30 cellular contexts compared by ENCODE assay signal in the genomic region with DNA sequence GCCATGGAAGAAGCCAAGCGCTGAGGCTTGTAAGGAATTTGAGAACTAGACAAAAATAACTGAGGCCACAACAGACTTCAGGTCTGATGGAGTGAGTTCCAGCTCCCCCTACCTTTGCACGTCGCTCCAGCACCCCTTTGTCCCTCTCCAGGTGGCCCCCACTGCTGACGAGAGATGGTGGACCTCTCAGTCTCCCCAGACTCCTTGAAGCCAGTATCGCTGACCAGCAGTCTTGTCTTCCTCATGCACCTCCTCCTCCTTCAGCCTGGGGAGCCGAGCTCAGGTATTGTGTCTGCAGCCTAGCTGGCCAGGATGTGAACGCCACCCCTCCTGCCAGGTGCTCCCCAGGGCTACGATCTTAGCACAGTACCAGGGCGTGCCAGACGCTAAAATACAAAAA. TPM values are rescaled to one million over a fixed set of nuclear protein-coding genes. Genes with fewer than 3 reads are reported as not detected.
DNase-seq lines count a peak whose midpoint lies in the region; ATAC-seq and TF ChIP-seq lines count a peak whose summit lies in the region.
"Had no signal": no experiment of that assay in that cellular context is flagged by ENCODE, and none has a peak within 500 bp of the region (broad histone marks: within the 10 kb centered on the region; RNA-seq: fewer than 3 reads in every experiment).

No MANE protein-coding gene starts in this region.

- CTCF ChIA-PET in OCI-LY7 (lab: Charles Lee; ENCODE audit: unreplicated experiment), result interaction anchor here (0.7 kb wide), 1 partner anchor 114 kb away, joined by 3 read pairs; no protein-coding TSS in a partner anchor

- no peaks in the 10 kb centered on the region for H4K20me1 ChIP-seq in OCI-LY7 (ENCODE audit: insufficient read depth, low read length)

- H3K36me3 ChIP-seq in heart left ventricle (peaks cover 0 to 24% (median 0%) of the 10 kb centered on the region in 9 donors), OCI-LY7 (ENCODE audit: insufficient read depth, low read length) (no peaks in the 10 kb centered on the region)
- H3K36me3 ChIP-seq: SJSA1, transverse colon, WERI-Rb-1 had no signal

- 46 to 53% (median 52%) methylated on average over 10 of the region's 10 CpGs for WGBS in heart left ventricle, 4 donors

- H3K36me3 Mint-ChIP-seq in memory B cell, result no peaks in the 10 kb centered on the region
- H3K36me3 Mint-ChIP-seq: IgD-negative memory B cell, natural killer cell had no signal

- peak overlapping the region in 6 of 12 donors; percentile 10 to 41 (median 22) for H3K4me3 ChIP-seq in heart left ventricle
- peak overlapping the region; percentile 64 for H3K4me3 ChIP-seq in OCI-LY7 (ENCODE audit: low read depth, low read length, poor library complexity, severe bottlenecking)
- H3K4me3 ChIP-seq: SJSA1, transverse colon had no signal

- H3K27ac ChIP-seq in heart left ventricle (peak overlapping the region; percentile 37 to 86 (median 78)), OCI-LY7 (ENCODE audit: low read depth, low read length, poor library complexity, severe bottlenecking) (peak overlapping the region; percentile 84)
- H3K27ac ChIP-seq: SJSA1, transverse colon, WERI-Rb-1 had no signal

- peaks cover 4 to 36% (median 16%) of the 10 kb centered on the region in 9 donors for H3K27me3 ChIP-seq in heart left ventricle

- peak in 3 of 12 donors; percentile 7 to 35 (median 14) for TF ChIP-seq CTCF in heart left ventricle (IDR thresholded peaks at IDR 0.05)
- TF ChIP-seq CTCF in OCI-LY7 (conservative IDR thresholded peaks at IDR 0.05; ENCODE audit: low read length), result peak; percentile 67

- H3K9me2 ChIP-seq in OCI-LY7 (ENCODE audit: insufficient read depth, low read length), result no peaks in the 10 kb centered on the region

- DNase-seq in heart left ventricle, result no peak
- DNase-seq in left cardiac atrium, result no peak
- peak; percentile 75 for DNase-seq in OCI-LY7 (ENCODE audit: low spot score)
- no peak for DNase-seq in memory B cell (ENCODE audit: low spot score in 2 of 2)
- DNase-seq in ureter (ENCODE audit: low spot score), result peak; percentile 42
- DNase-seq in DMS153 treated with DMSO at 0.1 percent for 48 hours (lab: John Stamatoyannopoulos, UW; ENCODE audit: unreplicated experiment), result no peak
- DNase-seq in NK-92 treated with Interleukin-12 subunit alpha and Interleukin-12 subunit beta, amount 100 ng/mL, for 24 hours (lab: John Stamatoyannopoulos, UW), result no peak
- DNase-seq: activated CD4-positive, alpha-beta T cell treated with anti-CD3 and anti-CD28 coated beads, Interleukin-2, amount 50 U/mL, for 4 hours; activated naive CD4-positive, alpha-beta T cell; activated T-cell treated with anti-CD3 and anti-CD28 coated beads, Interleukin-2, amount 50 U/mL, for 1 hour; amniotic stem cell; C1 segment of cervical spinal cord; Calu3; GOT3; hypothalamus; mesendoderm; natural killer cell; NCI-H2171 treated with DMSO at 0.1 percent for 48 hours; PC-3; stimulated activated naive CD4-positive, alpha-beta T cell; transverse colon; WERI-Rb-1 had no signal

- POLR2A ChIA-PET in OCI-LY7 (lab: Charles Lee), result interaction anchor here (0.6 to 2.5 kb wide), 8 partner anchors 9 to 264 kb away, joined by 3 to 7 read pairs (median 3); partner anchors contain the start of gene ZFP62

- H3K4me1 ChIP-seq in heart left ventricle (peaks cover 0 to 22% (median 1%) of the 10 kb centered on the region in 12 donors), OCI-LY7 (ENCODE audit: insufficient read depth, low read length, poor library complexity, severe bottlenecking) (peaks cover 68% of the 10 kb centered on the region)
- H3K4me1 ChIP-seq: SJSA1, transverse colon had no signal

- H3K27ac Mint-ChIP-seq in memory B cell, result no peak overlapping the region
- H3K27ac Mint-ChIP-seq: IgD-negative memory B cell; natural killer cell; T-helper 1 cell treated with Interleukin-12 subunit alpha and Interleukin-12 subunit beta and Interleukin-4 antibody, amounts not matched to agents 30 μg/mL and 1 μg/mL, for 36 hours had no signal

- H3K79me2 ChIP-seq in OCI-LY7 (ENCODE audit: insufficient read depth, low read depth, low read length), result no peaks in the 10 kb centered on the region

- intact Hi-C loops in heart left ventricle (cut with DNase I) (loop anchor here in 4 of 10 donors (10.0 kb wide), 2 partner anchors 241 to 261 kb away; partner anchors contain the start of gene MGAT1 (in 1 of the 4)), left cardiac atrium (cut with DNase I) (loop anchor here in 1 of 2 donors (10.0 kb wide), 1 partner anchor 251 kb away; no protein-coding TSS in a partner anchor), OCI-LY7 (cut with micrococcal nuclease; ENCODE audit: unreplicated experiment) (loop anchor here (2.0 kb wide), 1 partner anchor 185 kb away; the partner anchor contains the start of gene ZFP62)

- peak overlapping the region; percentile 39; the same call in 1 of the 2 replicates for H2AFZ ChIP-seq in OCI-LY7 (ENCODE audit: low read length)

- ATAC-seq in heart left ventricle (no peak), left cardiac atrium (no peak), memory B cell (ENCODE audit: low read depth) (peak; percentile 32), HG02981 (IDR thresholded peaks at IDR 0.05; ENCODE audit: unreplicated experiment) (no peak)
- ATAC-seq: natural killer cell, PC-3 had no signal

- H3K9me3 Mint-ChIP-seq in memory B cell, result no peaks in the 10 kb centered on the region
- H3K9me3 Mint-ChIP-seq: IgD-negative memory B cell; natural killer cell; T-helper 1 cell treated with Interleukin-12 subunit alpha and Interleukin-12 subunit beta and Interleukin-4 antibody, amounts not matched to agents 30 μg/mL and 1 μg/mL, for 36 hours had no signal

- no peak for TF ChIP-seq POLR2A in heart left ventricle (IDR thresholded peaks at IDR 0.05)

- H3K4me2 ChIP-seq in OCI-LY7 (ENCODE audit: low read length), result peak overlapping the region; percentile 83

- no TSS peak for BruUV-seq in OCI-LY7 (replicated peaks; lab: Mats Ljungman, UMichigan)

- no peaks in the 10 kb centered on the region for H3K9me3 ChIP-seq in heart left ventricle
- no peaks in the 10 kb centered on the region for H3K9me3 ChIP-seq in OCI-LY7 (ENCODE audit: low read length)
- H3K9me3 ChIP-seq: SJSA1, transverse colon had no signal

- H3K4me1 Mint-ChIP-seq in memory B cell, result peaks cover 5% of the 10 kb centered on the region
- H3K4me1 Mint-ChIP-seq: natural killer cell had no signal

- no peak overlapping the region for H3K4me3 Mint-ChIP-seq in memory B cell
- H3K4me3 Mint-ChIP-seq: natural killer cell; T-helper 1 cell treated with Interleukin-12 subunit alpha and Interleukin-12 subunit beta and Interleukin-4 antibody, amounts not matched to agents 30 μg/mL and 1 μg/mL, for 36 hours had no signal

- peaks cover 24% of the 10 kb centered on the region for H3K27me3 Mint-ChIP-seq in memory B cell

RNA-seq across cellular contexts. Expression of gene BTNL9, which starts 5.2 kb away (rescaled TPM):
- total RNA-seq in heart left ventricle, result 10 to 100 TPM; 28.6 to 75.0 (median 34.9) TPM
- polyA plus RNA-seq in heart left ventricle, result 10 to 100 TPM; 32.5 to 88.2 TPM
- total RNA-seq in left cardiac atrium, result 10 to 100 TPM; 31.4 to 34.1 TPM
- 162 and 188 TPM in 2 replicates for total RNA-seq in OCI-LY7 (2014; rRNA removed; shearing (Covaris generic))
- 219 and 232 TPM in 2 replicates for total RNA-seq in OCI-LY7 (2022)
- total RNA-seq in ureter, result 26.0 TPM
- total RNA-seq: bronchial epithelial cell, fibroblast of villous mesenchyme, SJSA1 had no signal

RNA-seq across cellular contexts. Expression of gene BTNL3, which starts 56.7 kb away (rescaled TPM):
- under 1 TPM in 1 of 9 donors, not detected in 8; 0.54 TPM for total RNA-seq in heart left ventricle
- polyA plus RNA-seq in heart left ventricle, result under 1 TPM in 1 of 2 donors, not detected in 1; 0.03 TPM
- under 1 TPM in 1 of 2 donors, not detected in 1; 0.13 TPM for total RNA-seq in left cardiac atrium
- not detected in 2 replicates for total RNA-seq in OCI-LY7 (2014; rRNA removed; shearing (Covaris generic))
- not detected in 2 replicates for total RNA-seq in OCI-LY7 (2022)
- not detected for total RNA-seq in ureter
- total RNA-seq: bronchial epithelial cell, Calu3, dermis blood vessel endothelial cell, fibroblast of villous mesenchyme, natural killer cell, PC-3, SJSA1 had no signal
- polyA plus RNA-seq: IgD-negative memory B cell, keratinocyte had no signal

Comparison
In these comparisons a context has a peak if more than half of its experiments do, and no peak if none do; other contexts are left out.
1. DNase-seq: peak in OCI-LY7 (single experiment) and ureter (single experiment); none in heart left ventricle (0 of 5), left cardiac atrium (single experiment), memory B cell (0 of 2), DMS153 treated with DMSO at 0.1 percent for 48 hours (single experiment) and NK-92 treated with Interleukin-12 subunit alpha and Interleukin-12 subunit beta, amount 100 ng/mL, for 24 hours (single experiment).